16 cellular contexts compared by ENCODE assay signal in genomic region chr2:72778410-72778809, GRCh38. TPM values are rescaled to one million over a fixed set of nuclear protein-coding genes. Genes with fewer than 3 reads are reported as not detected.
A peak's percentile ranks its signal among the peaks of the same experiment; 100 is the strongest.
DNase-seq lines count a peak whose midpoint lies in the region; ATAC-seq, FAIRE-seq and TF ChIP-seq lines count a peak whose summit lies in the region.
"Had no signal": no experiment of that assay in that cellular context is flagged by ENCODE, and none has a peak within 500 bp of the region (broad histone marks: within the 10 kb centered on the region; RNA-seq: fewer than 3 reads in every experiment).

No MANE protein-coding gene starts in this region.

- no peak for TF ChIP-seq POLR2A in A549 (IDR thresholded peaks at IDR 0.05; ENCODE audit: low read length)

- ATAC-seq in A549 (peak; percentile 95 to 97), GM18873 (IDR thresholded peaks at IDR 0.05; ENCODE audit: low FRiP score, unreplicated experiment) (peak; percentile 56), RWPE2 (ENCODE audit: low read depth) (peak; percentile 84)
- ATAC-seq: left lung had no signal

- WGBS in A549 (ENCODE audit: missing lambda C conversion rate): 0% methylated on average over 1 of the region's 1 CpG

- peaks cover 13% of the 10 kb centered on the region for H3K36me3 ChIP-seq in RWPE2 (ENCODE audit: low read depth)
- H3K36me3 ChIP-seq: left lung had no signal

- no peak for TF ChIP-seq CTCF in A549 (IDR thresholded peaks at IDR 0.05)
- no peak for TF ChIP-seq CTCF in RWPE2 (IDR thresholded peaks at IDR 0.05; ENCODE audit: poor library complexity, severe bottlenecking)
- no peak for TF ChIP-seq CTCF in progenitor cell of endocrine pancreas (IDR thresholded peaks at IDR 0.05; ENCODE audit: unreplicated experiment)

- H3K4me3 Mint-ChIP-seq in progenitor cell of endocrine pancreas (ENCODE audit: low read depth): no peak overlapping the region
- H3K4me3 Mint-ChIP-seq: activated B cell treated with CpG ODN at 0.5 μM for 24 hours; activated T-helper 1 cell treated with anti-CD3 and anti-CD28 coated beads, Interleukin-12 subunit alpha, Interleukin-12 subunit beta, Interleukin-2, Interleukin-4 antibody, amounts not matched to agents 30 ng/mL and 10 ng/mL and 1 ng/mL, durations not matched to agents 14 hours and 24 hours and 36 hours; B cell had no signal

- peaks cover 22% of the 10 kb centered on the region for H3K4me1 Mint-ChIP-seq in progenitor cell of endocrine pancreas (ENCODE audit: low read depth)

- H3K4me1 ChIP-seq in A549: peaks cover 38% of the 10 kb centered on the region
- H3K4me1 ChIP-seq in RWPE2 (ENCODE audit: insufficient read depth, poor library complexity, severe bottlenecking): peaks cover 33% of the 10 kb centered on the region

- no peaks in the 10 kb centered on the region for H3K27me3 Mint-ChIP-seq in progenitor cell of endocrine pancreas
- H3K27me3 Mint-ChIP-seq: activated B cell treated with CpG ODN at 0.5 μM for 24 hours, B cell had no signal

- no peak for TF ChIP-seq RAD21 in A549 (conservative IDR thresholded peaks at IDR 0.05 in 1 of 2, IDR thresholded peaks at IDR 0.05 in 1 of 2)

- H3K4me2 ChIP-seq in A549: peak overlapping the region; percentile 54

- peak; percentile 86 for FAIRE-seq in A549 (lab: Jason Lieb, UNC)
- FAIRE-seq: G401.6 had no signal

- H3K27ac Mint-ChIP-seq in progenitor cell of endocrine pancreas: no peak overlapping the region
- H3K27ac Mint-ChIP-seq: activated B cell treated with CpG ODN at 0.5 μM for 24 hours; activated T-helper 1 cell treated with anti-CD3 and anti-CD28 coated beads, Interleukin-12 subunit alpha, Interleukin-12 subunit beta, Interleukin-2, Interleukin-4 antibody, amounts not matched to agents 30 ng/mL and 10 ng/mL and 1 ng/mL, durations not matched to agents 14 hours and 24 hours and 36 hours; B cell had no signal

- peaks cover 7% of the 10 kb centered on the region for H3K36me3 Mint-ChIP-seq in progenitor cell of endocrine pancreas (ENCODE audit: insufficient read depth)

- H3K4me3 ChIP-seq in A549 (no peak overlapping the region), RWPE2 (ENCODE audit: severe bottlenecking) (no peak overlapping the region)
- H3K4me3 ChIP-seq: left lung had no signal

- H3K9me3 ChIP-seq in A549 (peaks cover 7% of the 10 kb centered on the region; the same call in 2 of the 3 replicates), RWPE2 (ENCODE audit: severe bottlenecking) (peaks cover 4% of the 10 kb centered on the region)
- H3K9me3 ChIP-seq: left lung had no signal

- CTCF ChIA-PET in A549 (lab: Yijun Ruan, JAX): interaction anchor here (0.7 to 5.6 kb wide), 6 partner anchors 9 to 208 kb away, joined by 3 to 38 read pairs (median 4); no protein-coding TSS in a partner anchor

- H3K27ac ChIP-seq in A549: peak overlapping the region in 1 of 2 experiments; percentile 36; a peak in 1 of 6 replicates
- H3K27ac ChIP-seq in RWPE2 (ENCODE audit: poor library complexity, severe bottlenecking): no peak overlapping the region
- H3K27ac ChIP-seq: left lung had no signal

- POLR2A ChIA-PET in A549 (lab: Yijun Ruan, JAX): no interaction called here

- no peaks in the 10 kb centered on the region for H3K9me3 Mint-ChIP-seq in progenitor cell of endocrine pancreas (ENCODE audit: low read depth)
- H3K9me3 Mint-ChIP-seq: activated B cell treated with CpG ODN at 0.5 μM for 24 hours; activated T-helper 1 cell treated with anti-CD3 and anti-CD28 coated beads, Interleukin-12 subunit alpha, Interleukin-12 subunit beta, Interleukin-2, Interleukin-4 antibody, amounts not matched to agents 30 ng/mL and 10 ng/mL and 1 ng/mL, durations not matched to agents 14 hours and 24 hours and 36 hours had no signal

- H3K27me3 ChIP-seq in RWPE2 (ENCODE audit: insufficient read depth, poor library complexity, severe bottlenecking): no peaks in the 10 kb centered on the region
- H3K27me3 ChIP-seq: left lung had no signal

- TF ChIP-seq EP300 in A549 (IDR thresholded peaks at IDR 0.05): no peak

- DNase-seq in A549 (ENCODE audit: low read depth in 1 of 2, low spot score in 1 of 2) (peak; percentile 75 to 82), RWPE2 (ENCODE audit: low spot score) (no peak), fibroblast of the conjunctiva (ENCODE audit: low read depth) (peak; percentile 9), NCI-H446 treated with DMSO at 0.1 percent for 48 hours (lab: John Stamatoyannopoulos, UW) (no peak), progenitor cell of endocrine pancreas (ENCODE audit: low spot score, unreplicated experiment) (no peak), NCI-H2196 (lab: John Stamatoyannopoulos, UW; ENCODE audit: unreplicated experiment) (no peak), NCI-H2227 treated with DMSO at 0.1 percent for 48 hours (lab: John Stamatoyannopoulos, UW) (no peak)
- DNase-seq: activated B cell treated with CpG ODN at 0.5 μM for 24 hours, caudate nucleus, left lung, NCI-H1092 treated with DMSO at 0.1 percent for 48 hours, NCI-H748 treated with DMSO at 0.1 percent for 48 hours had no signal

TF ChIP-seq in A549, 52 proteins besides CTCF, POLR2A, EP300 and RAD21:
- no peak for TF ChIP-seq POLR2AphosphoS2 (conservative IDR thresholded peaks at IDR 0.05; ENCODE audit: low read length)
- TF ChIP-seq CBX2 (IDR thresholded peaks at IDR 0.05; ENCODE audit: borderline replicate concordance, low read depth): no peak
- TF ChIP-seq RARB (CRISPR knock-in tag; IDR thresholded peaks at IDR 0.05): no peak
- no peak for TF ChIP-seq HEYL (CRISPR knock-in tag; IDR thresholded peaks at IDR 0.05)
- TF ChIP-seq FOSL2 (IDR thresholded peaks at IDR 0.05): 0 out of 2 replicates have a peak, but pooled peaks have one; percentile 12
- TF ChIP-seq FOSL2 (CRISPR knock-in tag; IDR thresholded peaks at IDR 0.05): peak; percentile 86
- TF ChIP-seq MAFK (IDR thresholded peaks at IDR 0.05; ENCODE audit: partially characterized antibody): no peak
- peak; percentile 53; the same call in 1 of the 2 replicates for TF ChIP-seq JUNB (IDR thresholded peaks at IDR 0.05)
- no peak for TF ChIP-seq ZSCAN20 (CRISPR knock-in tag; IDR thresholded peaks at IDR 0.05)

RNA-seq across cellular contexts. Expression of gene EXOC6B, which starts 47.4 kb away (rescaled TPM):
- polyA plus RNA-seq in A549 (2011; rRNA removed) (24.7 and 28.3 TPM in 2 replicates), A549 (2017; fragmentation: RNase III; extraction: RNeasy Plus Mini Kit Qiagen cat#74134 plus additional on column Dnase treatment) (14.3 to 18.5 TPM (median 15.5 TPM) in 3 replicates)
- 4.9 and 6.5 TPM in 2 replicates for polyA plus RNA-seq in A549 (2012; cell fraction: cytosol; rRNA removed)
- 11.3 and 11.4 TPM in 2 replicates for polyA plus RNA-seq in A549 (2012; cell fraction: nucleus; rRNA removed)
- 42.2 and 45.6 TPM in 2 replicates for polyA minus RNA-seq in A549 (2011; rRNA and poly(A)+ RNA removed)
- total RNA-seq in progenitor cell of endocrine pancreas: 71.9 and 72.6 TPM in 2 replicates

Comparison
In these comparisons a context has a peak if more than half of its experiments do, and no peak if none do; other contexts are left out.
1. DNase-seq: peak in A549 (2 of 2) and fibroblast of the conjunctiva (single experiment); none in RWPE2 (single experiment), NCI-H446 treated with DMSO at 0.1 percent for 48 hours (single experiment), progenitor cell of endocrine pancreas (single experiment), NCI-H2196 (single experiment) and NCI-H2227 treated with DMSO at 0.1 percent for 48 hours (single experiment).
2. Peak in every context shown above with its lines, with median percentiles within 50 percentile points of each other: ATAC-seq.